In the genomic region with DNA sequence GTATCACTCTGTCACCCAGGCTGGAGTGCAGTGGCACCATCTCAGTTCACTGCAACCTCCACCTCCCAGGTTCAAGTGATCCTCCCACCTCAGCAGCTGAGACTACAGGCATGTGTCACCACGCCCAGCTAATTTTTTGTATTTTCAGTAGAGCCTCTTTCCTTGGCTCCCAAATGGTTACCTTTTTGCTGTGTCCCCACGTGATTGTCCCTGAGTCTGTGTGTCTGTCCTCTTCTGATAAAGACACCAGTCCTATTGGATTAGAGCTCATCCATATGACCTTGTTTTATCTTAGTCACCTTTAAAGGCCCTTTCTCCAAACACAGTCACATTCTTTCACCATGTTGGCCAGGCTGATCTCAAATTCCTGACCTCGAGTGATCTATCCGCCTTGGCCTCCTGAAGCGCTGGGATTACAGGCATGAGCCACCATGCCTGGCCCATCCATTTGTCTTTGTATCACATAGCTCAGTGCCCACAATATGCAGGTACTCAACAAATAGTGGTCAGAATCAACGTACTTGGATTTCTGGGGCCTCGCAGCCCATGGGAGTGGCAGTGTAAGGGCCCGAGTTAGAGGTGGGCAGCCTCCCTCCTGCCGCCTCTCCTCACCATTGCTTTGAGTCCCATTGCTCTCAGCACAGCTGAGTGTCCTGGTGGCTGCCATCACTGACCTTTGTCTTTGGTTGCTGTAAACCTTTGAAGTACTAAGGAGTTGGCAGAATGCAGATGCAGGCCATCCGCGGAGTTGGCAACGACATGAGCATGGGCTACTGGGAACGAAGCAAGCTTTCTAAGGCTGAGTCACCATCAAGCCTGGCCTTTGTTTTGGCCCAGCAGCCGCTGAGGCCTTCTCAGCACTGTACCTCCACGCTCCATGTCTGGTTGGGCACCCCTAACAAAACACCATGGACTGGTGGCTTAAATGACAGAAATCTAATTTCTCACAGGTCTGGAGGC, we compare ENCODE assay signal across 2 cellular contexts.
TF ChIP-seq lines count a peak whose summit lies in the region.

No MANE protein-coding gene starts in this region.

TF ChIP-seq in WTC11, 78 proteins besides CTCF, POLR2A, EP300 and RAD21:
- TF ChIP-seq ETV6 (CRISPR knock-in tag; IDR thresholded peaks at IDR 0.05) = no peak
- TF ChIP-seq, protein P1, sequence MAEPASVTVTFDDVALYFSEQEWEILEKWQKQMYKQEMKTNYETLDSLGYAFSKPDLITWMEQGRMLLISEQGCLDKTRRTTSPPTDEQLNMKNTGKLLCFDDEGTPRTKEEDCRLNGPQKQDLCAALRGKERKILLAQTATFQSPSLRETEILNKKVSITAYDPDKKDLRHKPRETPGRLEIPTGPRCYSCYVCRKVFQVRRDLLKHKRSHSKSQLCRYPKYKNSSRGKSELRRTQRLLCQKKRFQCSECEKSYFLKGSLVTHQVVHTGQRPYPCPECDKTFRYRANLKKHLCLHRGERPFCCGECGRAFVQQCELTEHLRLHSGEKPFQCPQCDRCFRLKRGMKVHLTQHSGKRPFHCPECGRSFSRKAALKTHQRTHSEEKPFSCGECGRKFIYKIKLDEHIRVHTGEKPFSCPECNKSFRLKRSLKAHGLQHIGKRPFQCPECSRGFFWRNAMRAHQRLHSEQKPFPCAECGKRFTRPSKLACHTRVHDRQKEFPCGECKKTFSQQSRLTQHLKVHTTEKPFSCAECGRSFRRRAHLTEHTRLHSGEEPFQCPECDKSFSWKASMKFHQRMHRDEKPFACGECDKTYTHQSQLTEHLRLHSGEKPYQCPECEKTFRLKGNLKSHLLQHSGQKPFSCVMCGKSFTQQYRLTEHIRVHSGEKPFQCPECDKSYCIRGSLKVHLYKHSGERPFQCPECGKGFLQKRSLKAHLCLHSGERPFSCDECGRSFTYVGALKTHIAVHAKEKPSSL (CRISPR knock-in tag; conservative IDR thresholded peaks at IDR 0.05) = no peak
- no peak for TF ChIP-seq CREM (CRISPR knock-in tag; IDR thresholded peaks at IDR 0.05)
- TF ChIP-seq ZNF232 (CRISPR knock-in tag; IDR thresholded peaks at IDR 0.05) = no peak
- TF ChIP-seq FOXP1 (CRISPR knock-in tag; IDR thresholded peaks at IDR 0.05; ENCODE audit: borderline replicate concordance) = no peak
- no peak for TF ChIP-seq ATF6 (CRISPR knock-in tag; IDR thresholded peaks at IDR 0.05)
- TF ChIP-seq ATF1 (CRISPR knock-in tag; IDR thresholded peaks at IDR 0.05) = no peak
- no peak for TF ChIP-seq SMAD3 (CRISPR knock-in tag; IDR thresholded peaks at IDR 0.05; ENCODE audit: borderline replicate concordance)
- TF ChIP-seq, protein P2, sequence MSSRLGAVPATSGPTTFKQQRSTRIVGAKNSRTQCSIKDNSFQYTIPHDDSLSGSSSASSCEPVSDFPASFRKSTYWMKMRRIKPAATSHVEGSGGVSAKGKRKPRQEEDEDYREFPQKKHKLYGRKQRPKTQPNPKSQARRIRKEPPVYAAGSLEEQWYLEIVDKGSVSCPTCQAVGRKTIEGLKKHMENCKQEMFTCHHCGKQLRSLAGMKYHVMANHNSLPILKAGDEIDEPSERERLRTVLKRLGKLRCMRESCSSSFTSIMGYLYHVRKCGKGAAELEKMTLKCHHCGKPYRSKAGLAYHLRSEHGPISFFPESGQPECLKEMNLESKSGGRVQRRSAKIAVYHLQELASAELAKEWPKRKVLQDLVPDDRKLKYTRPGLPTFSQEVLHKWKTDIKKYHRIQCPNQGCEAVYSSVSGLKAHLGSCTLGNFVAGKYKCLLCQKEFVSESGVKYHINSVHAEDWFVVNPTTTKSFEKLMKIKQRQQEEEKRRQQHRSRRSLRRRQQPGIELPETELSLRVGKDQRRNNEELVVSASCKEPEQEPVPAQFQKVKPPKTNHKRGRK (CRISPR knock-in tag; IDR thresholded peaks at IDR 0.05; ENCODE audit: borderline replicate concordance) = no peak
- TF ChIP-seq, protein P3, sequence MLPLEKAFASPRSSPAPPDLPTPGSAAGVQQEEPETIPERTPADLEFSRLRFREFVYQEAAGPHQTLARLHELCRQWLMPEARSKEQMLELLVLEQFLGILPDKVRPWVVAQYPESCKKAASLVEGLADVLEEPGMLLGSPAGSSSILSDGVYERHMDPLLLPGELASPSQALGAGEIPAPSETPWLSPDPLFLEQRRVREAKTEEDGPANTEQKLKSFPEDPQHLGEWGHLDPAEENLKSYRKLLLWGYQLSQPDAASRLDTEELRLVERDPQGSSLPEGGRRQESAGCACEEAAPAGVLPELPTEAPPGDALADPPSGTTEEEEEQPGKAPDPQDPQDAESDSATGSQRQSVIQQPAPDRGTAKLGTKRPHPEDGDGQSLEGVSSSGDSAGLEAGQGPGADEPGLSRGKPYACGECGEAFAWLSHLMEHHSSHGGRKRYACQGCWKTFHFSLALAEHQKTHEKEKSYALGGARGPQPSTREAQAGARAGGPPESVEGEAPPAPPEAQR (CRISPR knock-in tag; IDR thresholded peaks at IDR 0.05) = no peak
- no peak for TF ChIP-seq CDX4 (CRISPR knock-in tag; IDR thresholded peaks at IDR 0.05; ENCODE audit: borderline replicate concordance)
- TF ChIP-seq, protein P4, sequence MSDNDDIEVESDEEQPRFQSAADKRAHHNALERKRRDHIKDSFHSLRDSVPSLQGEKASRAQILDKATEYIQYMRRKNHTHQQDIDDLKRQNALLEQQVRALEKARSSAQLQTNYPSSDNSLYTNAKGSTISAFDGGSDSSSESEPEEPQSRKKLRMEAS (CRISPR knock-in tag; IDR thresholded peaks at IDR 0.05) = no peak
- TF ChIP-seq MYBL2 (CRISPR knock-in tag; IDR thresholded peaks at IDR 0.05) = no peak

TF ChIP-seq in HepG2, 621 proteins besides CTCF, POLR2A, EP300 and RAD21 (continues in another document):
- peak; percentile 67 for TF ChIP-seq NR2F6 (IDR thresholded peaks at IDR 0.05)
- peak; percentile 78 for TF ChIP-seq NR2F6 (CRISPR knock-in tag; IDR thresholded peaks at IDR 0.05)
- TF ChIP-seq NR2F1 (CRISPR knock-in tag; IDR thresholded peaks at IDR 0.05) = peak in 1 of 2 experiments; percentile 61; a peak in 2 of 4 replicates
- TF ChIP-seq PCBP2 (optimal IDR thresholded peaks at IDR 0.05; ENCODE audit: low read depth, low read length, poor library complexity, severe bottlenecking) = no peak
- TF ChIP-seq, protein P5, sequence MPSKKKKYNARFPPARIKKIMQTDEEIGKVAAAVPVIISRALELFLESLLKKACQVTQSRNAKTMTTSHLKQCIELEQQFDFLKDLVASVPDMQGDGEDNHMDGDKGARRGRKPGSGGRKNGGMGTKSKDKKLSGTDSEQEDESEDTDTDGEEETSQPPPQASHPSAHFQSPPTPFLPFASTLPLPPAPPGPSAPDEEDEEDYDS (CRISPR knock-in tag; IDR thresholded peaks at IDR 0.05) = 0 out of 2 replicates have a peak, but pooled peaks have one; percentile 35
- no peak for TF ChIP-seq MAZ (IDR thresholded peaks at IDR 0.05; ENCODE audit: borderline replicate concordance, low read depth, low read length)
- no peak for TF ChIP-seq MAZ (CRISPR knock-in tag; IDR thresholded peaks at IDR 0.05; ENCODE audit: low read depth)
- TF ChIP-seq TFE3 (CRISPR knock-in tag; IDR thresholded peaks at IDR 0.05) = peak; percentile 60
- 0 out of 2 replicates have a peak, but pooled peaks have one; percentile 18 for TF ChIP-seq ZNF205 (CRISPR knock-in tag; IDR thresholded peaks at IDR 0.05)
- peak; percentile 64; the same call in 1 of the 2 replicates for TF ChIP-seq BORCS8-MEF2B (CRISPR knock-in tag; IDR thresholded peaks at IDR 0.05)
- TF ChIP-seq TEAD3 (CRISPR knock-in tag; optimal IDR thresholded peaks at IDR 0.05; ENCODE audit: borderline replicate concordance) = peak; percentile 92
- 0 out of 2 replicates have a peak, but pooled peaks have one; percentile 21 for TF ChIP-seq ZNF747 (CRISPR knock-in tag; IDR thresholded peaks at IDR 0.05; ENCODE audit: borderline replicate concordance)
- peak; percentile 48; the same call in 1 of the 2 replicates for TF ChIP-seq USF2 (IDR thresholded peaks at IDR 0.05; ENCODE audit: low read depth, low read length)
- peak; percentile 42; the same call in 1 of the 2 replicates for TF ChIP-seq USF2 (CRISPR knock-in tag; IDR thresholded peaks at IDR 0.05; ENCODE audit: borderline replicate concordance)
- TF ChIP-seq FOXP4 (CRISPR knock-in tag; IDR thresholded peaks at IDR 0.05) = peak; percentile 28; the same call in 1 of the 2 replicates
- TF ChIP-seq LBX2 (CRISPR knock-in tag; IDR thresholded peaks at IDR 0.05; ENCODE audit: borderline replicate concordance) = no peak
- TF ChIP-seq CREM (IDR thresholded peaks at IDR 0.05) = peak; percentile 43; the same call in 1 of the 2 replicates
- no peak for TF ChIP-seq CREM (CRISPR knock-in tag; IDR thresholded peaks at IDR 0.05)
- TF ChIP-seq, protein P6, sequence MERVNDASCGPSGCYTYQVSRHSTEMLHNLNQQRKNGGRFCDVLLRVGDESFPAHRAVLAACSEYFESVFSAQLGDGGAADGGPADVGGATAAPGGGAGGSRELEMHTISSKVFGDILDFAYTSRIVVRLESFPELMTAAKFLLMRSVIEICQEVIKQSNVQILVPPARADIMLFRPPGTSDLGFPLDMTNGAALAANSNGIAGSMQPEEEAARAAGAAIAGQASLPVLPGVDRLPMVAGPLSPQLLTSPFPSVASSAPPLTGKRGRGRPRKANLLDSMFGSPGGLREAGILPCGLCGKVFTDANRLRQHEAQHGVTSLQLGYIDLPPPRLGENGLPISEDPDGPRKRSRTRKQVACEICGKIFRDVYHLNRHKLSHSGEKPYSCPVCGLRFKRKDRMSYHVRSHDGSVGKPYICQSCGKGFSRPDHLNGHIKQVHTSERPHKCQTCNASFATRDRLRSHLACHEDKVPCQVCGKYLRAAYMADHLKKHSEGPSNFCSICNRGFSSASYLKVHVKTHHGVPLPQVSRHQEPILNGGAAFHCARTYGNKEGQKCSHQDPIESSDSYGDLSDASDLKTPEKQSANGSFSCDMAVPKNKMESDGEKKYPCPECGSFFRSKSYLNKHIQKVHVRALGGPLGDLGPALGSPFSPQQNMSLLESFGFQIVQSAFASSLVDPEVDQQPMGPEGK (CRISPR knock-in tag; IDR thresholded peaks at IDR 0.05) = 0 out of 2 replicates have a peak, but pooled peaks have one; percentile 17
- 0 out of 2 replicates have a peak, but pooled peaks have one; percentile 51 for TF ChIP-seq KDM1A (CRISPR knock-in tag; IDR thresholded peaks at IDR 0.05)
- 0 out of 2 replicates have a peak, but pooled peaks have one; percentile 45 for TF ChIP-seq THAP7 (CRISPR knock-in tag; IDR thresholded peaks at IDR 0.05)
- TF ChIP-seq HDAC2 (CRISPR knock-in tag; IDR thresholded peaks at IDR 0.05) = peak; percentile 69; the same call in 1 of the 2 replicates
- no peak for TF ChIP-seq AGO1 (IDR thresholded peaks at IDR 0.05; ENCODE audit: low read depth, low read length, poor library complexity, severe bottlenecking)
- TF ChIP-seq RCOR2 (CRISPR knock-in tag; IDR thresholded peaks at IDR 0.05) = 0 out of 2 replicates have a peak, but pooled peaks have one; percentile 37
- TF ChIP-seq RARA (CRISPR knock-in tag; IDR thresholded peaks at IDR 0.05) = peak; percentile 71
- TF ChIP-seq ZBTB38 (CRISPR knock-in tag; IDR thresholded peaks at IDR 0.05) = peak; percentile 55; the same call in 1 of the 2 replicates
